8 cellular contexts compared by ENCODE assay signal in genomic region chr14:106518054-106518943, GRCh38.
DNase-seq lines count a peak whose midpoint lies in the region; ATAC-seq lines count a peak whose summit lies in the region.

No MANE protein-coding gene starts in this region.

- peaks cover 20% of the 10 kb centered on the region for H3K27me3 Mint-ChIP-seq in activated T-cell treated with anti-CD3 and anti-CD28 coated beads, Interleukin-2, amount 50 U/mL, for 4 hours (ENCODE audit: low read depth)

- no peak overlapping the region for H3K4me3 Mint-ChIP-seq in activated T-cell treated with anti-CD3 and anti-CD28 coated beads, Interleukin-2, amount 50 U/mL, for 4 hours

- ATAC-seq in activated T-cell treated with anti-CD3 and anti-CD28 coated beads, Interleukin-2, amount 50 U/mL, for 4 hours: peak; percentile 57 to 69
- ATAC-seq in GM19035 (IDR thresholded peaks at IDR 0.05; ENCODE audit: unreplicated experiment) (no peak), HG02623 (IDR thresholded peaks at IDR 0.05; ENCODE audit: unreplicated experiment) (no peak), GM19395 (IDR thresholded peaks at IDR 0.05; ENCODE audit: unreplicated experiment) (no peak)

- peaks cover 17% of the 10 kb centered on the region for H3K4me1 Mint-ChIP-seq in activated T-cell treated with anti-CD3 and anti-CD28 coated beads, Interleukin-2, amount 50 U/mL, for 4 hours (ENCODE audit: low read depth)

- DNase-seq in Daoy (ENCODE audit: low read depth) (peak; percentile 41), NCI-H774 (lab: John Stamatoyannopoulos, UW) (peak; percentile 53), glomerular visceral epithelial cell (ENCODE audit: extremely low spot score) (no peak)
- DNase-seq in activated T-cell treated with anti-CD3 and anti-CD28 coated beads, Interleukin-2, amount 50 U/mL, for 4 hours: peak; percentile 84
- peak; percentile 76 to 77 for DNase-seq in stimulated activated CD4-positive, alpha-beta T cell treated with anti-CD3 and anti-CD28 coated beads, Interleukin-15, amount 100 ng/mL, for 1 hour (ENCODE audit: low read depth in 1 of 2, low spot score in 1 of 2)

- H3K9me3 Mint-ChIP-seq in activated T-cell treated with anti-CD3 and anti-CD28 coated beads, Interleukin-2, amount 50 U/mL, for 4 hours: no peaks in the 10 kb centered on the region

- no peaks in the 10 kb centered on the region for H3K36me3 Mint-ChIP-seq in activated T-cell treated with anti-CD3 and anti-CD28 coated beads, Interleukin-2, amount 50 U/mL, for 4 hours (ENCODE audit: insufficient read depth)

Comparison
In these comparisons a context has a peak if more than half of its experiments do, and no peak if none do; other contexts are left out.
1. ATAC-seq: peak in activated T-cell treated with anti-CD3 and anti-CD28 coated beads, Interleukin-2, amount 50 U/mL, for 4 hours (2 of 2); none in GM19035 (single experiment), HG02623 (single experiment) and GM19395 (single experiment).